8 cellular contexts compared by ENCODE assay signal in genomic region chr1:204684551-204685235, GRCh38. TPM values are rescaled to one million over a fixed set of nuclear protein-coding genes. Genes with fewer than 3 reads are reported as not detected.
DNase-seq lines count a peak whose midpoint lies in the region; ATAC-seq and TF ChIP-seq lines count a peak whose summit lies in the region.

No MANE protein-coding gene starts in this region.

- peaks cover 38% of the 10 kb centered on the region for H3K27me3 Mint-ChIP-seq in chondrocyte (ENCODE audit: low read depth)

- H3K36me3 ChIP-seq in mucosa of descending colon (ENCODE audit: low read depth), result no peaks in the 10 kb centered on the region
- no peaks in the 10 kb centered on the region for H3K36me3 ChIP-seq in vagina

- peak overlapping the region; percentile 32 for H3K4me3 ChIP-seq in mucosa of descending colon
- peak overlapping the region; percentile 44 to 70 for H3K4me3 ChIP-seq in vagina

- H3K4me1 Mint-ChIP-seq in chondrocyte (ENCODE audit: low read depth), result peaks cover 7% of the 10 kb centered on the region

- no peak for TF ChIP-seq CTCF in chondrocyte (IDR thresholded peaks at IDR 0.05)
- no peak for TF ChIP-seq CTCF in mucosa of descending colon (IDR thresholded peaks at IDR 0.05)
- no peak for TF ChIP-seq CTCF in vagina (IDR thresholded peaks at IDR 0.05)

- no peaks in the 10 kb centered on the region for H3K36me3 Mint-ChIP-seq in chondrocyte (ENCODE audit: low read depth)

- H3K4me3 Mint-ChIP-seq in chondrocyte (ENCODE audit: unreplicated experiment), result peak overlapping the region; percentile 76

- ATAC-seq in Right ventricle myocardium superior (ENCODE audit: poor library complexity) (peak; percentile 20), Right ventricle myocardium inferior (no peak), mucosa of descending colon (peak; percentile 50), HG02798 (IDR thresholded peaks at IDR 0.05; ENCODE audit: poor library complexity, unreplicated experiment) (no peak)

- no peak overlapping the region for H3K27ac ChIP-seq in vagina

- H3K9me3 Mint-ChIP-seq in chondrocyte (ENCODE audit: low read depth), result no peaks in the 10 kb centered on the region

- DNase-seq in Right ventricle myocardium superior (peak; percentile 43), Right ventricle myocardium inferior (ENCODE audit: missing footprints) (no peak), chondrocyte (ENCODE audit: low spot score) (no peak), mucosa of descending colon (peak in 2 of 3 donors; percentile 22 to 53), vagina (ENCODE audit: extremely low spot score in 2 of 2) (no peak), medulla oblongata (ENCODE audit: extremely low spot score) (no peak), NCI-H510A treated with DMSO at 0.1 percent for 48 hours (lab: John Stamatoyannopoulos, UW) (no peak)

- intact Hi-C loops in Right ventricle myocardium superior (cut with DNase I) (no loop called here), Right ventricle myocardium inferior (cut with DNase I) (no loop called here), mucosa of descending colon (cut with DNase I, micrococcal nuclease) (no loop called here), vagina (cut with DNase I) (no loop called here)

- no peaks in the 10 kb centered on the region for H3K27me3 ChIP-seq in vagina

- no peak for TF ChIP-seq POLR2A in vagina (IDR thresholded peaks at IDR 0.05)

- H3K4me1 ChIP-seq in mucosa of descending colon (ENCODE audit: low read depth), result peaks cover 3% of the 10 kb centered on the region
- H3K4me1 ChIP-seq in vagina, result peaks cover 17% of the 10 kb centered on the region

- H3K9me3 ChIP-seq in mucosa of descending colon (no peaks in the 10 kb centered on the region), vagina (no peaks in the 10 kb centered on the region)

- peak overlapping the region; percentile 36 for H3K27ac Mint-ChIP-seq in chondrocyte (ENCODE audit: unreplicated experiment)

RNA-seq across cellular contexts. Expression of gene LRRN2, which starts 0.8 kb away (rescaled TPM):
- total RNA-seq in Right ventricle myocardium superior (1.7 TPM), Right ventricle myocardium inferior (1.5 TPM), chondrocyte (3.3 to 5.9 TPM (median 4.6 TPM) in 3 replicates), mucosa of descending colon (10 to 100 TPM in 2 of 3 donors, 1 to 10 TPM in 1; 4.3 to 33.3 (median 26.4) TPM), vagina (3.4 TPM)

Comparison
In these comparisons a context has a peak if more than half of its experiments do, and no peak if none do; other contexts are left out.
1. ATAC-seq: peak in Right ventricle myocardium superior (single experiment) and mucosa of descending colon (single experiment); none in Right ventricle myocardium inferior (single experiment) and HG02798 (single experiment).
2. DNase-seq: peak in Right ventricle myocardium superior (single experiment) and mucosa of descending colon (2 of 3); none in Right ventricle myocardium inferior (single experiment), chondrocyte (single experiment), vagina (0 of 2), medulla oblongata (single experiment) and NCI-H510A treated with DMSO at 0.1 percent for 48 hours (single experiment).